ENCODE assay signal across 16 cellular contexts in the genomic region with DNA sequence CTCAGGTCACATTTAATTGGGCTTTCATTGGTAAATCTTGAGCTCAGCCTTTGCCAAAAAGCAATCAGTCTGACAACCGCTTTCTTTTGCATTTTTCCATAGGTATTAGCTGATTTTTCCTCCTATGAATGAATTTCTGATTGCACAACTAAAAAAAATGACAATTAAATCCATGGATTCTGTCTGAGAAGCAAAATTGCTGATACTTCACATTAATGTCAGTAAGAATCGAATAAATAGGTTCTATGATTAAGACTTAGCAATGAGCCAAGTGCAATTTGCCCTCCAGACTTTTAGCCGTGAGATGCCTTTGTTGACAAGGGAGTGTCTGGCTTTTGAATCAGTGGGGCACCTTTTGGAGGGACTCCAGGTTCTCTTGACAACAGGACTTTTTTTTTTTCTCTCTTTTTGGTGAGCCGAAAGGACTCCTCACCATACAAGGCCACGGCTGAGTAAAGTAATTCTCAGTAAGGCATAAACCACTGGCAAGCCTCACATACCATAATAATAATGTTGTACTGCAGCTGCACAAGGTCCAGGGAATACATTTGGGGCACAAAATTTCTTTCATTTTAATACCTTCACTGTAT. TPM values are rescaled to one million over a fixed set of nuclear protein-coding genes. Genes with fewer than 3 reads are reported as not detected.
DNase-seq lines count a peak whose midpoint lies in the region; ATAC-seq, FAIRE-seq and TF ChIP-seq lines count a peak whose summit lies in the region.
"Had no signal": no experiment of that assay in that cellular context is flagged by ENCODE, and none has a peak within 500 bp of the region (broad histone marks: within the 10 kb centered on the region; RNA-seq: fewer than 3 reads in every experiment).

No MANE protein-coding gene starts in this region.

- CTCF ChIA-PET in HEK293 (lab: Yijun Ruan, JAX) = interaction anchor here (0.7 to 1.2 kb wide), 2 partner anchors 23 to 136 kb away, joined by 3 to 5 read pairs; no protein-coding TSS in a partner anchor

- no peaks in the 10 kb centered on the region for H3K27me3 Mint-ChIP-seq in activated T-cell treated with anti-CD3 and anti-CD28 coated beads, Interleukin-2, amount 50 U/mL, for 72 hours (ENCODE audit: low read depth)

- no peaks in the 10 kb centered on the region for H3K36me3 Mint-ChIP-seq in activated T-cell treated with anti-CD3 and anti-CD28 coated beads, Interleukin-2, amount 50 U/mL, for 72 hours (ENCODE audit: insufficient read depth in 2 of 2)
- H3K36me3 Mint-ChIP-seq: naive B cell, T-cell had no signal

- DNase-seq in NCI-H2107 (lab: John Stamatoyannopoulos, UW) (peak; percentile 60), astrocyte of the hippocampus (ENCODE audit: low read depth, low spot score) (peak; percentile 60), prostate gland (ENCODE audit: low spot score) (peak; percentile 74), urothelium cell line (ENCODE audit: low spot score) (no peak)
- no peak for DNase-seq in stimulated activated CD4-positive, alpha-beta T cell treated with anti-CD3 and anti-CD28 coated beads, Interleukin-1b, Interleukin-23, amount 100 ng/mL, for 48 hours
- no peak for DNase-seq in activated naive CD4-positive, alpha-beta T cell (lab: John Stamatoyannopoulos, UW)
- DNase-seq in activated T-cell treated with anti-CD3 and anti-CD28 coated beads, Interleukin-2, amount 50 U/mL, for 72 hours = no peak
- DNase-seq: activated CD4-positive, alpha-beta T cell treated with anti-CD3 and anti-CD28 coated beads, Interleukin-2, amount 10 ng/mL, durations not matched to agents 7 days and 5 days; glutamatergic neuron; kidney glomerular epithelial cell; naive B cell; T-cell had no signal

- H3K4me1 ChIP-seq in HEK293 (ENCODE audit: control insufficient read depth, insufficient read depth, low read length) = peaks cover 8% of the 10 kb centered on the region; the same call in 1 of the 2 replicates
- no peaks in the 10 kb centered on the region for H3K4me1 ChIP-seq in prostate gland (replicated peaks)

- WGBS in prostate gland = 17% methylated on average over 5 of the region's 5 CpGs

- peaks cover 24% of the 10 kb centered on the region for H3K4me1 Mint-ChIP-seq in activated T-cell treated with anti-CD3 and anti-CD28 coated beads, Interleukin-2, amount 50 U/mL, for 72 hours (ENCODE audit: low read depth)

- no peaks in the 10 kb centered on the region for H3K27me3 ChIP-seq in prostate gland (replicated peaks; ENCODE audit: insufficient read depth)

- no peak overlapping the region for H3K27ac Mint-ChIP-seq in activated T-cell treated with anti-CD3 and anti-CD28 coated beads, Interleukin-2, amount 50 U/mL, for 72 hours
- H3K27ac Mint-ChIP-seq: activated CD4-positive, alpha-beta T cell treated with anti-CD3 and anti-CD28 coated beads, Interleukin-2, amount 10 ng/mL, durations not matched to agents 7 days and 5 days; activated T-helper 1 cell treated with anti-CD3 and anti-CD28 coated beads, Interleukin-12 subunit alpha, Interleukin-12 subunit beta, Interleukin-2, Interleukin-4 antibody, amounts not matched to agents 30 ng/mL and 10 ng/mL and 1 ng/mL, durations not matched to agents 14 hours and 24 hours and 36 hours; naive B cell; T-cell had no signal

- H3K4me3 ChIP-seq in HEK293 (ENCODE audit: low read depth, low read length) (no peak overlapping the region), prostate gland (no peak overlapping the region)

- no peak overlapping the region for H3K4me3 Mint-ChIP-seq in activated T-cell treated with anti-CD3 and anti-CD28 coated beads, Interleukin-2, amount 50 U/mL, for 72 hours
- H3K4me3 Mint-ChIP-seq: activated CD4-positive, alpha-beta T cell treated with anti-CD3 and anti-CD28 coated beads, Interleukin-2, amount 10 ng/mL, durations not matched to agents 7 days and 5 days; activated T-helper 1 cell treated with anti-CD3 and anti-CD28 coated beads, Interleukin-12 subunit alpha, Interleukin-12 subunit beta, Interleukin-2, Interleukin-4 antibody, amounts not matched to agents 30 ng/mL and 10 ng/mL and 1 ng/mL, durations not matched to agents 14 hours and 24 hours and 36 hours; T-cell had no signal

- H3K36me3 ChIP-seq in HEK293 (ENCODE audit: control insufficient read depth in 2 of 2, insufficient read depth in 1 of 2, low read length in 2 of 2) (no peaks in the 10 kb centered on the region), prostate gland (no peaks in the 10 kb centered on the region)

- TF ChIP-seq POLR2A in prostate gland (IDR thresholded peaks at IDR 0.05) = no peak

- TF ChIP-seq CTCF in HEK293 (tag by site-specific recombination; IDR thresholded peaks at IDR 0.05) (no peak), prostate gland (IDR thresholded peaks at IDR 0.05) (no peak)

- POLR2A ChIA-PET in HEK293 (lab: Yijun Ruan, JAX) = no interaction called here

- H3K9me3 Mint-ChIP-seq in activated T-cell treated with anti-CD3 and anti-CD28 coated beads, Interleukin-2, amount 50 U/mL, for 72 hours = no peaks in the 10 kb centered on the region
- H3K9me3 Mint-ChIP-seq: activated CD4-positive, alpha-beta T cell treated with anti-CD3 and anti-CD28 coated beads, Interleukin-2, amount 10 ng/mL, durations not matched to agents 7 days and 5 days; activated T-helper 1 cell treated with anti-CD3 and anti-CD28 coated beads, Interleukin-12 subunit alpha, Interleukin-12 subunit beta, Interleukin-2, Interleukin-4 antibody, amounts not matched to agents 30 ng/mL and 10 ng/mL and 1 ng/mL, durations not matched to agents 14 hours and 24 hours and 36 hours; naive B cell; T-cell had no signal

- H3K27ac ChIP-seq in HEK293 (ENCODE audit: extremely low read depth, low read depth, low read length) = no peak overlapping the region
- H3K27ac ChIP-seq in prostate gland = peak overlapping the region; percentile 21 to 36

- ATAC-seq in activated T-cell treated with anti-CD3 and anti-CD28 coated beads, Interleukin-2, amount 50 U/mL, for 72 hours (replicated peaks in 1 of 2) = no peak
- ATAC-seq: HCT116, T-cell had no signal

- no peaks in the 10 kb centered on the region for H3K9me3 ChIP-seq in HEK293 (ENCODE audit: control insufficient read depth, insufficient read depth, low read depth, low read length)
- no peaks in the 10 kb centered on the region for H3K9me3 ChIP-seq in prostate gland

- no peak for FAIRE-seq in urothelium cell line (lab: Jason Lieb, UNC)
- FAIRE-seq: HTR-8/SVneo had no signal

- intact Hi-C loops in prostate gland (cut with DNase I) = no loop called here

TF ChIP-seq in HEK293, 187 proteins besides CTCF, POLR2A, EP300 and RAD21:
- TF ChIP-seq ZNF561 (tag by site-specific recombination; IDR thresholded peaks at IDR 0.05; ENCODE audit: borderline replicate concordance) = peak; percentile 69
- TF ChIP-seq ZNF423 (tag by site-specific recombination; IDR thresholded peaks at IDR 0.05) = no peak
- TF ChIP-seq WT1 (tag by site-specific recombination; IDR thresholded peaks at IDR 0.05) = peak; percentile 21; the same call in 1 of the 2 replicates
- TF ChIP-seq, protein P1, sequence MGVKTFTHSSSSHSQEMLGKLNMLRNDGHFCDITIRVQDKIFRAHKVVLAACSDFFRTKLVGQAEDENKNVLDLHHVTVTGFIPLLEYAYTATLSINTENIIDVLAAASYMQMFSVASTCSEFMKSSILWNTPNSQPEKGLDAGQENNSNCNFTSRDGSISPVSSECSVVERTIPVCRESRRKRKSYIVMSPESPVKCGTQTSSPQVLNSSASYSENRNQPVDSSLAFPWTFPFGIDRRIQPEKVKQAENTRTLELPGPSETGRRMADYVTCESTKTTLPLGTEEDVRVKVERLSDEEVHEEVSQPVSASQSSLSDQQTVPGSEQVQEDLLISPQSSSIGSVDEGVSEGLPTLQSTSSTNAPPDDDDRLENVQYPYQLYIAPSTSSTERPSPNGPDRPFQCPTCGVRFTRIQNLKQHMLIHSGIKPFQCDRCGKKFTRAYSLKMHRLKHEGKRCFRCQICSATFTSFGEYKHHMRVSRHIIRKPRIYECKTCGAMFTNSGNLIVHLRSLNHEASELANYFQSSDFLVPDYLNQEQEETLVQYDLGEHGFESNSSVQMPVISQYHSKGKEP (tag by site-specific recombination; IDR thresholded peaks at IDR 0.05) = no peak
- TF ChIP-seq ZNF335 (tag by site-specific recombination; conservative IDR thresholded peaks at IDR 0.05) = 0 out of 2 replicates have a peak, but pooled peaks have one; percentile 13
- peak; percentile 64; the same call in 1 of the 2 replicates for TF ChIP-seq ZBTB48 (tag by site-specific recombination; IDR thresholded peaks at IDR 0.05)
TF ChIP-seq in HEK293: peak in this region for 4.

RNA-seq across cellular contexts. Expression of a gene that starts 4.7 kb away (rescaled TPM):
- 10 to 100 TPM; 12.4 to 18.9 TPM for total RNA-seq in prostate gland
- total RNA-seq in activated T-cell treated with anti-CD3 and anti-CD28 coated beads, Interleukin-2, amount 50 U/mL, for 72 hours = 10 to 100 TPM; 19.0 to 27.3 TPM

Comparison
In these comparisons a context has a peak if more than half of its experiments do, and no peak if none do; other contexts are left out.
1. DNase-seq: peak in NCI-H2107 (single experiment), astrocyte of the hippocampus (single experiment) and prostate gland (single experiment); none in stimulated activated CD4-positive, alpha-beta T cell treated with anti-CD3 and anti-CD28 coated beads, Interleukin-1b, Interleukin-23, amount 100 ng/mL, for 48 hours (single experiment), urothelium cell line (single experiment), activated naive CD4-positive, alpha-beta T cell (0 of 4) and activated T-cell treated with anti-CD3 and anti-CD28 coated beads, Interleukin-2, amount 50 U/mL, for 72 hours (0 of 2).